In the genomic region with DNA sequence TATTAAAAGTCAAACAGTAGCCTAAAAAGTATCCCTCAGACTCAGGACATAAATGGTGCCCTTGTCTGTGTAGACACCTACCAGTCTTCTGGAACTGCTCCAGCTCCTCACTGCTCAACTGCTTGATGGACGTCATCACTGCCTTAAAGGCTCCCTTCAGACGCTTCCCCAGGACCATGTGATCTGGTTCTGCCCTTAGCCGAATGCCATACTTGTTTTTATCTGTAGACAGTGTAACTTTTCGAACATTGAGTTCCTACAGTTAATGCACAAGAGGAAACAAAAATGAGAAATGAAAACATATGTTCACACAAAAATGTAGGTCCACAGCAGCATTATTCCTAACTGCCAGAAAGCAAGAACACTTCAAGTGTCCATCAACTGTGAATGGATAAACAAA, we compare ENCODE assay signal across 25 cellular contexts. TPM values are rescaled to one million over a fixed set of nuclear protein-coding genes. Genes with fewer than 3 reads are reported as not detected.
DNase-seq lines count a peak whose midpoint lies in the region; ATAC-seq and TF ChIP-seq lines count a peak whose summit lies in the region.
"Had no signal": no experiment of that assay in that cellular context is flagged by ENCODE, and none has a peak within 500 bp of the region (broad histone marks: within the 10 kb centered on the region; RNA-seq: fewer than 3 reads in every experiment).

No MANE protein-coding gene starts in this region.

- H2BK15ac ChIP-seq in H9 (ENCODE audit: low read depth, low read length): no peak overlapping the region

- H2BK5ac ChIP-seq in H9 (ENCODE audit: insufficient read length, low read length): no peak overlapping the region

- no peak overlapping the region for H3T11ph ChIP-seq in H9 (ENCODE audit: low read length)

- H3K79me2 ChIP-seq in H9 (ENCODE audit: insufficient read depth, low read length): no peaks in the 10 kb centered on the region

- no peak overlapping the region for H3K4me2 ChIP-seq in H9 (ENCODE audit: insufficient read depth, insufficient read length, low read length)

- H3K27me3 ChIP-seq in H9 (ENCODE audit: insufficient read depth, low read length) (no peaks in the 10 kb centered on the region), foreskin keratinocyte (no peaks in the 10 kb centered on the region)
- H3K27me3 ChIP-seq: ascending aorta, neutrophil had no signal

- H2BK20ac ChIP-seq in H9 (ENCODE audit: low read depth, low read length, poor library complexity, severe bottlenecking): no peak overlapping the region

- no peak overlapping the region for H2BK120ac ChIP-seq in H9 (ENCODE audit: low read depth, low read length, poor library complexity, severe bottlenecking)

- TF ChIP-seq CTCF in H9 (conservative IDR thresholded peaks at IDR 0.05) (no peak), fibroblast of pulmonary artery (IDR thresholded peaks at IDR 0.05; ENCODE audit: low read length, missing control alignments) (no peak), osteocyte (IDR thresholded peaks at IDR 0.05) (no peak), foreskin keratinocyte (conservative IDR thresholded peaks at IDR 0.05) (no peak)

- no peaks in the 10 kb centered on the region for H3K23me2 ChIP-seq in H9 (ENCODE audit: insufficient read length, low read depth, low read length, poor library complexity, severe bottlenecking)

- no peaks in the 10 kb centered on the region for H3K27me3 Mint-ChIP-seq in H9 (ENCODE audit: low read depth)
- H3K27me3 Mint-ChIP-seq in osteocyte (ENCODE audit: unreplicated experiment): no peaks in the 10 kb centered on the region
- H3K27me3 Mint-ChIP-seq: activated naive CD4-positive, alpha-beta T cell treated with anti-CD3 and anti-CD28 coated beads, Interleukin-2, amount 10 ng/mL, durations not matched to agents 7 days and 5 days; CD4-positive, alpha-beta T cell had no signal

- ATAC-seq in GM21576 (IDR thresholded peaks at IDR 0.05; ENCODE audit: unreplicated experiment): no peak
- no peak for ATAC-seq in foreskin keratinocyte
- ATAC-seq in SK-N-SH treated with all-trans-retinoic acid at 6 μM for 48 hours: no peak
- ATAC-seq: activated T-cell treated with anti-CD3 and anti-CD28 coated beads, Interleukin-2, amount 50 U/mL, for 72 hours; lower lobe of right lung; psoas muscle had no signal

- H3K4me3 Mint-ChIP-seq in H9 (no peak overlapping the region), osteocyte (ENCODE audit: unreplicated experiment) (peak overlapping the region; percentile 48)
- H3K4me3 Mint-ChIP-seq: activated naive CD4-positive, alpha-beta T cell treated with anti-CD3 and anti-CD28 coated beads, Interleukin-2, amount 10 ng/mL, durations not matched to agents 7 days and 5 days; activated T-cell treated with anti-CD3 and anti-CD28 coated beads, Interleukin-2, amount 50 U/mL, for 72 hours; CD4-positive, alpha-beta T cell had no signal

- H3K4ac ChIP-seq in H9 (ENCODE audit: low read depth, low read length): no peak overlapping the region

- DNase-seq in H9 (no peak), amniotic epithelial cell (ENCODE audit: low read depth) (peak; percentile 94), fibroblast of pulmonary artery (ENCODE audit: low read depth) (peak; percentile 66), osteocyte (ENCODE audit: extremely low spot score, unreplicated experiment) (no peak), foreskin keratinocyte (no peak), cerebellar cortex (ENCODE audit: low spot score) (no peak)
- DNase-seq: activated naive CD4-positive, alpha-beta T cell treated with anti-CD3 and anti-CD28 coated beads, Interleukin-2, amount 10 ng/mL, durations not matched to agents 7 days and 5 days; activated T-cell treated with anti-CD3 and anti-CD28 coated beads, Interleukin-2, amount 50 U/mL, for 72 hours; CD4-positive, alpha-beta T cell; cortex of kidney; kidney; lower lobe of right lung; NCI-H1105 treated with DMSO at 0.1 percent for 48 hours; NCI-H2081; NCI-H446; psoas muscle; SIG-M5; stimulated activated CD4-positive, alpha-beta T cell treated with anti-CD3 and anti-CD28 coated beads, Interleukin-4, amount 100 ng/mL, for 1 hour; stimulated activated naive CD4-positive, alpha-beta T cell treated with Interleukin-2 at 50 U/mL for 16 hours; T-helper 1 cell had no signal

- no peak overlapping the region for H2AK5ac ChIP-seq in H9 (ENCODE audit: insufficient read length, low read length)

- H3K36me3 Mint-ChIP-seq in H9 (ENCODE audit: insufficient read depth in 1 of 3, low read depth in 3 of 3) (peaks cover 58 to 94% (median 93%) of the 10 kb centered on the region in 3 experiments), osteocyte (ENCODE audit: unreplicated experiment) (peaks cover 64% of the 10 kb centered on the region)

- H3K79me1 ChIP-seq in H9 (ENCODE audit: insufficient read depth, low read depth, low read length, poor library complexity, severe bottlenecking): no peaks in the 10 kb centered on the region

- H3K14ac ChIP-seq in H9 (ENCODE audit: insufficient read depth, low read length): no peak overlapping the region

- H4K91ac ChIP-seq in H9 (ENCODE audit: insufficient read length, low read depth, low read length): no peak overlapping the region

- H4K8ac ChIP-seq in H9 (replicated peaks; ENCODE audit: insufficient read length, low read depth, low read length): no peak overlapping the region

- no peaks in the 10 kb centered on the region for H4K20me1 ChIP-seq in H9 (ENCODE audit: control insufficient read depth, insufficient read depth, insufficient read length)

- no peak overlapping the region for H3K18ac ChIP-seq in H9 (ENCODE audit: insufficient read length, low read depth, low read length)

- no peaks in the 10 kb centered on the region for H3K9me3 ChIP-seq in H9 (ENCODE audit: control insufficient read depth, low read depth, low read length)
- H3K9me3 ChIP-seq: ascending aorta, lower lobe of right lung, neutrophil, psoas muscle had no signal

- H3K9ac ChIP-seq in H9 (ENCODE audit: extremely low read depth, insufficient read length, low read length): no peak overlapping the region

- H4K5ac ChIP-seq in H9 (ENCODE audit: insufficient read length, low read depth, low read length): peak overlapping the region; percentile 53

- no CpG with 5 or more reads among the region's 4 CpGs for WGBS in H9 (ENCODE audit: extremely low coverage, insufficient read length, low lambda C conversion rate)

- no peak overlapping the region for H3K4me3 ChIP-seq in fibroblast of pulmonary artery (replicated peaks; ENCODE audit: low read depth, low read length)
- H3K4me3 ChIP-seq: ascending aorta, lower lobe of right lung, psoas muscle, skin epidermis had no signal

- H3K27ac Mint-ChIP-seq in H9 (peak overlapping the region in 1 of 3 experiments; percentile 69; a peak in 1 of 7 replicates), osteocyte (ENCODE audit: unreplicated experiment) (peak overlapping the region; percentile 93)
- H3K27ac Mint-ChIP-seq: activated naive CD4-positive, alpha-beta T cell treated with anti-CD3 and anti-CD28 coated beads, Interleukin-2, amount 10 ng/mL, durations not matched to agents 7 days and 5 days; CD4-positive, alpha-beta T cell had no signal

- no peaks in the 10 kb centered on the region for H3K4me1 Mint-ChIP-seq in H9
- H3K4me1 Mint-ChIP-seq in osteocyte (ENCODE audit: unreplicated experiment): peaks cover 58% of the 10 kb centered on the region
- H3K4me1 Mint-ChIP-seq: activated naive CD4-positive, alpha-beta T cell treated with anti-CD3 and anti-CD28 coated beads, Interleukin-2, amount 10 ng/mL, durations not matched to agents 7 days and 5 days had no signal

- H3K27ac ChIP-seq in H9 (ENCODE audit: insufficient read length, low read depth, low read length) (no peak overlapping the region), foreskin keratinocyte (no peak overlapping the region)
- H3K27ac ChIP-seq: ascending aorta, lower lobe of right lung, neutrophil, psoas muscle had no signal

- no peak overlapping the region for H2AFZ ChIP-seq in H9 (ENCODE audit: low read length)

- no peak overlapping the region for H3K23ac ChIP-seq in H9 (ENCODE audit: insufficient read length, low read depth, low read length)

- no peak overlapping the region for H2BK12ac ChIP-seq in H9 (ENCODE audit: insufficient read length, low read depth, low read length)

- no peak overlapping the region for H3K56ac ChIP-seq in H9 (ENCODE audit: insufficient read length, low read depth, low read length)

- no peaks in the 10 kb centered on the region for H3K9me3 Mint-ChIP-seq in H9
- no peaks in the 10 kb centered on the region for H3K9me3 Mint-ChIP-seq in osteocyte (ENCODE audit: unreplicated experiment)
- H3K9me3 Mint-ChIP-seq: activated naive CD4-positive, alpha-beta T cell treated with anti-CD3 and anti-CD28 coated beads, Interleukin-2, amount 10 ng/mL, durations not matched to agents 7 days and 5 days; activated T-cell treated with anti-CD3 and anti-CD28 coated beads, Interleukin-2, amount 50 U/mL, for 72 hours; CD4-positive, alpha-beta T cell had no signal

- H3K4me1 ChIP-seq in H9 (ENCODE audit: insufficient read depth, low read length) (no peaks in the 10 kb centered on the region), foreskin keratinocyte (no peaks in the 10 kb centered on the region)
- H3K4me1 ChIP-seq: ascending aorta, lower lobe of right lung, psoas muscle had no signal

TF ChIP-seq in SK-N-SH treated with all-trans-retinoic acid at 6 μM for 48 hours, 23 proteins besides CTCF, POLR2A, EP300 and RAD21 (continues in another document):
- TF ChIP-seq TOX (CRISPR knock-in tag; IDR thresholded peaks at IDR 0.05; ENCODE audit: borderline replicate concordance): no peak
- no peak for TF ChIP-seq ESRRG (CRISPR knock-in tag; IDR thresholded peaks at IDR 0.05)
- TF ChIP-seq ZNF565 (CRISPR knock-in tag; conservative IDR thresholded peaks at IDR 0.05; ENCODE audit: low read depth): no peak

RNA-seq across cellular contexts. Expression of gene IARS1, which starts 46.2 kb away (rescaled TPM):
- 222 and 234 TPM in 2 replicates for total RNA-seq in H9 (2021)
- total RNA-seq in osteocyte: 212 and 231 TPM in 2 replicates
- 197 and 229 TPM in 2 replicates for total RNA-seq in foreskin keratinocyte
- 69.4 and 70.2 TPM in 2 replicates for polyA plus RNA-seq in foreskin keratinocyte

Comparison
In these comparisons a context has a peak if more than half of its experiments do, and no peak if none do; other contexts are left out.
1. DNase-seq: peak in amniotic epithelial cell (single experiment) and fibroblast of pulmonary artery (single experiment); none in H9 (single experiment), osteocyte (single experiment), foreskin keratinocyte (0 of 2) and cerebellar cortex (single experiment).